ENCODE assay signal across 1 cellular context in the genomic region with DNA sequence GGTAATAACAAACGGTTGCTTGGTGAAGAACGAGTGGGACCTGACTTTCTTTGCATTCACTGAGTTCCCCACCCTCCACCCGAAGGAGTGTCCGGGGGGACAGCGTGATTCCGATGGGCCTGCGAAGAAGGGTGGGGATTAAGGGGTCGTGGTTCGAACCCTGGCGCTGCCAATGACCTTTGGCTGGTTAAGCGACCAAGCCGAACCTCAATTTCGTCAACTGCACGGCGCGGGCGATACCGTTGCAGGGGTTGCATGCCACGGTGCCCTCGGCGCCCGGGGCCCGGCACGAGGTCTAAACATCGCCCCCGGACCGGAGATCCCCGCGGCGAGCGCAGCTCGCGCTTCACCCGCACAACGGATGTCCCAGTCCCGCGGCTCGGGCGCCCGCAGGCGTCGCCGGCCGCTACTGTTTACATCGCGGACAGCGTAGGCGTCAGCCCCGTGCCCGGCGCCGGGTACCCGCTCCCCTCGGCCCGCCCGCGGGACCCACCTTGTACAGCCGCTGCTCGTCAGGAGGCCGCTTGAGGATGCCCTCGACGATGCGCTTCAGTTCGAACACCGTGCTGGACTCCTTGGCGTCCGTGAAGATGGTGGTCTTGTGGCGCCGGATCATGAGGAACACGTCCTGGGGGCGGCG.
TF ChIP-seq lines count a peak whose summit lies in the region.

No MANE protein-coding gene starts in this region.

TF ChIP-seq in K562, 482 proteins besides CTCF, POLR2A, EP300 and RAD21 (continued from another document):
- TF ChIP-seq CREM (IDR thresholded peaks at IDR 0.05; ENCODE audit: low read depth), result no peak
- peak; percentile 69 for TF ChIP-seq RBBP5 (IDR thresholded peaks at IDR 0.05; ENCODE audit: borderline replicate concordance, insufficient read depth, low read length, poor library complexity, severe bottlenecking)
- no peak for TF ChIP-seq SMAD3 (CRISPR knock-in tag; conservative IDR thresholded peaks at IDR 0.05)
- peak; percentile 77 for TF ChIP-seq EGR1 (conservative IDR thresholded peaks at IDR 0.05)
- no peak for TF ChIP-seq XRCC4 (IDR thresholded peaks at IDR 0.05; ENCODE audit: extremely low read depth, insufficient read depth, insufficient read length)
- TF ChIP-seq ZNF431 (CRISPR knock-in tag; IDR thresholded peaks at IDR 0.05), result no peak
- no peak for TF ChIP-seq NFE2L1 (tag; IDR thresholded peaks at IDR 0.05; ENCODE audit: borderline replicate concordance, low read depth)
- 0 out of 4 replicates have a peak, but pooled peaks have one; percentile 35 to 58 for TF ChIP-seq SIN3A (IDR thresholded peaks at IDR 0.05; ENCODE audit: borderline replicate concordance in 2 of 2, control insufficient read depth in 1 of 2, low read depth in 2 of 2, low read length in 2 of 2)
- TF ChIP-seq, protein P1, sequence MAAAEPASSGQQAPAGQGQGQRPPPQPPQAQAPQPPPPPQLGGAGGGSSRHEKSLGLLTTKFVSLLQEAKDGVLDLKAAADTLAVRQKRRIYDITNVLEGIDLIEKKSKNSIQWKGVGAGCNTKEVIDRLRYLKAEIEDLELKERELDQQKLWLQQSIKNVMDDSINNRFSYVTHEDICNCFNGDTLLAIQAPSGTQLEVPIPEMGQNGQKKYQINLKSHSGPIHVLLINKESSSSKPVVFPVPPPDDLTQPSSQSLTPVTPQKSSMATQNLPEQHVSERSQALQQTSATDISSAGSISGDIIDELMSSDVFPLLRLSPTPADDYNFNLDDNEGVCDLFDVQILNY (CRISPR knock-in tag; IDR thresholded peaks at IDR 0.05), result no peak
- TF ChIP-seq ASH1L (IDR thresholded peaks at IDR 0.05; ENCODE audit: borderline replicate concordance, low read depth, partially characterized antibody), result no peak
- no peak for TF ChIP-seq SRSF3 (IDR thresholded peaks at IDR 0.05; ENCODE audit: insufficient read depth, low read length)
- TF ChIP-seq, protein P2, sequence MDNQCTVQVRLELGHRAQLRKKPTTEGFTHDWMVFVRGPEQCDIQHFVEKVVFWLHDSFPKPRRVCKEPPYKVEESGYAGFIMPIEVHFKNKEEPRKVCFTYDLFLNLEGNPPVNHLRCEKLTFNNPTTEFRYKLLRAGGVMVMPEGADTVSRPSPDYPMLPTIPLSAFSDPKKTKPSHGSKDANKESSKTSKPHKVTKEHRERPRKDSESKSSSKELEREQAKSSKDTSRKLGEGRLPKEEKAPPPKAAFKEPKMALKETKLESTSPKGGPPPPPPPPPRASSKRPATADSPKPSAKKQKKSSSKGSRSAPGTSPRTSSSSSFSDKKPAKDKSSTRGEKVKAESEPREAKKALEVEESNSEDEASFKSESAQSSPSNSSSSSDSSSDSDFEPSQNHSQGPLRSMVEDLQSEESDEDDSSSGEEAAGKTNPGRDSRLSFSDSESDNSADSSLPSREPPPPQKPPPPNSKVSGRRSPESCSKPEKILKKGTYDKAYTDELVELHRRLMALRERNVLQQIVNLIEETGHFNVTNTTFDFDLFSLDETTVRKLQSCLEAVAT (IDR thresholded peaks at IDR 0.05), result no peak
- no peak for TF ChIP-seq ZNF232 (CRISPR knock-in tag; IDR thresholded peaks at IDR 0.05)
- no peak for TF ChIP-seq NEUROD1 (IDR thresholded peaks at IDR 0.05; ENCODE audit: borderline replicate concordance, low read depth, low read length, partially characterized antibody)
- TF ChIP-seq ZFPM2 (CRISPR knock-in tag; IDR thresholded peaks at IDR 0.05), result no peak
- TF ChIP-seq ZNF347 (CRISPR knock-in tag; IDR thresholded peaks at IDR 0.05; ENCODE audit: low read depth), result no peak
- TF ChIP-seq, protein P3, sequence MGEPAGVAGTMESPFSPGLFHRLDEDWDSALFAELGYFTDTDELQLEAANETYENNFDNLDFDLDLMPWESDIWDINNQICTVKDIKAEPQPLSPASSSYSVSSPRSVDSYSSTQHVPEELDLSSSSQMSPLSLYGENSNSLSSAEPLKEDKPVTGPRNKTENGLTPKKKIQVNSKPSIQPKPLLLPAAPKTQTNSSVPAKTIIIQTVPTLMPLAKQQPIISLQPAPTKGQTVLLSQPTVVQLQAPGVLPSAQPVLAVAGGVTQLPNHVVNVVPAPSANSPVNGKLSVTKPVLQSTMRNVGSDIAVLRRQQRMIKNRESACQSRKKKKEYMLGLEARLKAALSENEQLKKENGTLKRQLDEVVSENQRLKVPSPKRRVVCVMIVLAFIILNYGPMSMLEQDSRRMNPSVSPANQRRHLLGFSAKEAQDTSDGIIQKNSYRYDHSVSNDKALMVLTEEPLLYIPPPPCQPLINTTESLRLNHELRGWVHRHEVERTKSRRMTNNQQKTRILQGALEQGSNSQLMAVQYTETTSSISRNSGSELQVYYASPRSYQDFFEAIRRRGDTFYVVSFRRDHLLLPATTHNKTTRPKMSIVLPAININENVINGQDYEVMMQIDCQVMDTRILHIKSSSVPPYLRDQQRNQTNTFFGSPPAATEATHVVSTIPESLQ (CRISPR knock-in tag; IDR thresholded peaks at IDR 0.05), result no peak
- no peak for TF ChIP-seq ZBTB7A (IDR thresholded peaks at IDR 0.05; ENCODE audit: borderline replicate concordance, control insufficient read depth, low read depth, low read length)
- 0 out of 2 replicates have a peak, but pooled peaks have one; percentile 24 for TF ChIP-seq RB1 (IDR thresholded peaks at IDR 0.05; ENCODE audit: low read depth)
TF ChIP-seq in K562: peak in this region for 23.
